In the genomic region with DNA sequence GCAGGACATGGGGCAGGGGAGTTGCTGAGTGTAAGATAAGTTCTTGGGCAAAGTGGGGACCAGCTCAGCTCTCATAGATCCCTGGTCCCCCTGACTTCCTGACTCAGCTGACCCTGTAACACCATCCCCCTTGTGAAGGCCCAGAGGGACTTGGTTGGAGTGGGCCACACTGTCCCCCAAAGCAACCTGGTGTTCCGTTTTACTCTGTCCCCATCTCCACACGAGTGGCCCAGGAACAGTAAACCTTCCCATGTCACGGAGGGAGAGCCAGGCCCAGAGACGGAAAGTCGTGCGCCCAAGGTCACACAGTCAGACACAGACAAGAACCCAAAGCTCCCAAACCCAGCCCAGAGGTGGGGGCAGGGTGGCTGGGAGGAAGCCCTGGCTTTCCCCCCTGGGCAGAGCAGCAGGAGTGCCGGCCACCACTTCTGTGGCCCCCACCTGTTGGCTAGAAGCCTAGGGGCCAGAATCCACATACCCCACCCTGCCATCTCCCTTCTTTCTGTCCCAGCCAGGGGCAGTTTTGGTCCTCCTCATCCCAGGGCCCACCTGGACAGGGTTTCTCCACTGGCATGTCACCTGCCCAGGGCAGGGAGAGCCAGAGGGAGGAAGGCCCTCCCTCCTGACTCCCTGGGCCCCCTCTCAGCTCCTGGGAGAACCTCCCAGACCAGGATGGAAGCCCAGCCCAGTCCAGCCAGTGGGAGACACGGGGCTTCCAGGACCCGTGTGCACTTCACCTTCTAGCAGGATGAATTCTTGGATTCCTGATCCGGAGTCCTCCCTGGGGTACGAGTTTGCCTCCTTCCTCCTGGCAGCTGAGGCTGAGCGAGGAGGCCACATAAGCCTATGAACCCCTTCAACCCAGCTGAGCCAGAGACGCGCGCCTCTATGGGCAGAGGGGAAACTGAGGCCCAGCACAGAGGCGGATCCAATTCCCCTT, we compare ENCODE assay signal across 1 cellular context.
TF ChIP-seq lines count a peak whose summit lies in the region.

No MANE protein-coding gene starts in this region.

TF ChIP-seq in WTC11, 78 proteins besides CTCF, POLR2A, EP300 and RAD21:
- TF ChIP-seq OVOL2 (CRISPR knock-in tag; IDR thresholded peaks at IDR 0.05; ENCODE audit: borderline replicate concordance) (no peak), ZNF263 (CRISPR knock-in tag; IDR thresholded peaks at IDR 0.05; ENCODE audit: low read depth) (peak; percentile 24; the same call in 1 of the 2 replicates)
TF ChIP-seq in WTC11: peak in this region for 1.
